ENCODE assay signal across 31 cellular contexts in genomic region chr4:65401083-65401482, GRCh38.
"Had no signal": no experiment of that assay in that cellular context is flagged by ENCODE, and none has a peak within 500 bp of the region (broad histone marks: within the 10 kb centered on the region; RNA-seq: fewer than 3 reads in every experiment).

No MANE protein-coding gene starts in this region.

- DNase-seq: activated CD4-positive, alpha-beta memory T cell treated with anti-CD3 and anti-CD28 coated beads for 36 hours; activated CD4-positive, alpha-beta T cell treated with anti-CD3 and anti-CD28 coated beads for 36 hours; activated CD4-positive, alpha-beta T cell treated with anti-CD3 and anti-CD28 coated beads, Interleukin-2, amount 10 ng/mL, durations not matched to agents 24 days and 14 days; activated CD4-positive, CD25-positive, alpha-beta regulatory T cell; activated CD4-positive, CD25-positive, alpha-beta regulatory T cell treated with anti-CD3 and anti-CD28 coated beads, Interleukin-2, amount 50 U/mL, for 72 hours; activated CD8-positive, alpha-beta memory T cell treated with anti-CD3 and anti-CD28 coated beads, Interleukin-2, amount 10 ng/mL, durations not matched to agents 7 days and 5 days; activated CD8-positive, alpha-beta memory T cell treated with anti-CD3 and anti-CD28 coated beads, Interleukin-2, amount 50 U/mL, for 4 hours; activated CD8-positive, alpha-beta T cell treated with anti-CD3 and anti-CD28 coated beads, Interleukin-2, amount 10 ng/mL, durations not matched to agents 7 days and 5 days; activated effector memory CD4-positive, alpha-beta T cell treated with anti-CD3 and anti-CD28 coated beads, Interleukin-2, amount 50 U/mL, for 16 hours; activated naive CD4-positive, alpha-beta T cell treated with anti-CD3 and anti-CD28 coated beads for 36 hours; activated naive CD8-positive, alpha-beta T cell treated with anti-CD3 and anti-CD28 coated beads, Interleukin-2, amount 10 ng/mL, durations not matched to agents 7 days and 5 days; activated T-cell treated with anti-CD3 and anti-CD28 coated beads, Interleukin-2, amount 50 U/mL, for 1 hour; activated T-cell treated with anti-CD3 and anti-CD28 coated beads, Interleukin-2, amount 50 U/mL, for 48 hours; brain microvascular endothelial cell; cortex of kidney; dermis blood vessel endothelial cell; effector CD4-positive, alpha-beta T cell; effector memory CD8-positive, alpha-beta T cell; foreskin keratinocyte; head of caudate nucleus; T-helper 2 cell had no signal

- H3K9me3 Mint-ChIP-seq: activated CD4-positive, alpha-beta T cell treated with anti-CD3 and anti-CD28 coated beads, Interleukin-2, amount 10 ng/mL, durations not matched to agents 24 days and 14 days; activated naive CD8-positive, alpha-beta T cell treated with anti-CD3 and anti-CD28 coated beads, Interleukin-2, amount 10 ng/mL, durations not matched to agents 7 days and 5 days had no signal

- FAIRE-seq: astrocyte, bronchial epithelial cell, colon, endometrium had no signal

- H3K27ac Mint-ChIP-seq: activated CD4-positive, alpha-beta memory T cell treated with anti-CD3 and anti-CD28 coated beads for 36 hours; activated CD4-positive, alpha-beta T cell treated with anti-CD3 and anti-CD28 coated beads for 36 hours; activated CD4-positive, alpha-beta T cell treated with anti-CD3 and anti-CD28 coated beads, Interleukin-2, amount 10 ng/mL, durations not matched to agents 24 days and 14 days; activated CD8-positive, alpha-beta memory T cell treated with anti-CD3 and anti-CD28 coated beads, Interleukin-2, amount 10 ng/mL, durations not matched to agents 7 days and 5 days; activated CD8-positive, alpha-beta T cell treated with anti-CD3 and anti-CD28 coated beads, Interleukin-2, amount 10 ng/mL, durations not matched to agents 7 days and 5 days; activated naive CD4-positive, alpha-beta T cell treated with anti-CD3 and anti-CD28 coated beads for 36 hours; activated naive CD4-positive, alpha-beta T cell treated with anti-CD3 and anti-CD28 coated beads, Interleukin-2, amount 50 U/mL, for 24 hours; activated naive CD8-positive, alpha-beta T cell treated with anti-CD3 and anti-CD28 coated beads, Interleukin-2, amount 10 ng/mL, durations not matched to agents 7 days and 5 days; activated T-helper 1 cell treated with anti-CD3 and anti-CD28 coated beads, Interleukin-12 subunit alpha, Interleukin-12 subunit beta, Interleukin-2, Interleukin-4 antibody, amounts not matched to agents 30 ng/mL and 10 ng/mL and 1 ng/mL, durations not matched to agents 14 hours and 24 hours and 36 hours; activated T-helper 2 cell treated with anti-CD3 and anti-CD28 coated beads, Interferon-gamma antibody, Interleukin-2, Interleukin-4, amounts not matched to agents 10 μg/mL and 5 μg/mL and 100 μg/mL, durations not matched to agents 14 hours and 24 hours and 36 hours; effector memory CD8-positive, alpha-beta T cell had no signal

- ATAC-seq: activated CD4-positive, alpha-beta T cell treated with anti-CD3 and anti-CD28 coated beads for 36 hours; activated CD8-positive, alpha-beta memory T cell treated with anti-CD3 and anti-CD28 coated beads, Interleukin-2, amount 10 ng/mL, durations not matched to agents 7 days and 5 days; activated CD8-positive, alpha-beta T cell treated with anti-CD3 and anti-CD28 coated beads, Interleukin-2, amount 10 ng/mL, durations not matched to agents 7 days and 5 days; effector memory CD8-positive, alpha-beta T cell; esophagus mucosa; foreskin keratinocyte; gastroesophageal sphincter had no signal

- H3K9me3 ChIP-seq: gastroesophageal sphincter had no signal

- H3K27ac ChIP-seq: brain microvascular endothelial cell, foreskin keratinocyte, gastroesophageal sphincter had no signal

- H3K36me3 ChIP-seq: brain microvascular endothelial cell, gastroesophageal sphincter had no signal

- H3K4me3 Mint-ChIP-seq: activated CD4-positive, alpha-beta memory T cell treated with anti-CD3 and anti-CD28 coated beads for 36 hours; activated CD4-positive, alpha-beta T cell treated with anti-CD3 and anti-CD28 coated beads for 36 hours; activated CD4-positive, alpha-beta T cell treated with anti-CD3 and anti-CD28 coated beads, Interleukin-2, amount 10 ng/mL, durations not matched to agents 24 days and 14 days; activated CD8-positive, alpha-beta memory T cell treated with anti-CD3 and anti-CD28 coated beads, Interleukin-2, amount 10 ng/mL, durations not matched to agents 7 days and 5 days; activated CD8-positive, alpha-beta T cell treated with anti-CD3 and anti-CD28 coated beads, Interleukin-2, amount 10 ng/mL, durations not matched to agents 7 days and 5 days; activated naive CD4-positive, alpha-beta T cell treated with anti-CD3 and anti-CD28 coated beads for 36 hours; activated naive CD4-positive, alpha-beta T cell treated with anti-CD3 and anti-CD28 coated beads, Interleukin-2, amount 50 U/mL, for 24 hours; activated naive CD8-positive, alpha-beta T cell treated with anti-CD3 and anti-CD28 coated beads, Interleukin-2, amount 10 ng/mL, durations not matched to agents 7 days and 5 days; activated T-helper 1 cell treated with anti-CD3 and anti-CD28 coated beads, Interleukin-12 subunit alpha, Interleukin-12 subunit beta, Interleukin-2, Interleukin-4 antibody, amounts not matched to agents 30 ng/mL and 10 ng/mL and 1 ng/mL, durations not matched to agents 14 hours and 24 hours and 36 hours; central memory CD8-positive, alpha-beta T cell; effector memory CD8-positive, alpha-beta T cell had no signal

- H3K27me3 ChIP-seq: brain microvascular endothelial cell, foreskin keratinocyte, gastroesophageal sphincter had no signal

- H3K4me1 ChIP-seq: foreskin keratinocyte, gastroesophageal sphincter had no signal

- H3K36me3 Mint-ChIP-seq: activated CD4-positive, alpha-beta memory T cell treated with anti-CD3 and anti-CD28 coated beads for 36 hours; activated CD8-positive, alpha-beta memory T cell treated with anti-CD3 and anti-CD28 coated beads, Interleukin-2, amount 10 ng/mL, durations not matched to agents 7 days and 5 days; activated naive CD4-positive, alpha-beta T cell treated with anti-CD3 and anti-CD28 coated beads, Interleukin-2, amount 50 U/mL, for 24 hours; activated naive CD8-positive, alpha-beta T cell treated with anti-CD3 and anti-CD28 coated beads, Interleukin-2, amount 10 ng/mL, durations not matched to agents 7 days and 5 days had no signal

- H3K4me3 ChIP-seq: gastroesophageal sphincter had no signal

- H3K4me1 Mint-ChIP-seq: activated CD4-positive, alpha-beta T cell treated with anti-CD3 and anti-CD28 coated beads for 36 hours; activated CD4-positive, alpha-beta T cell treated with anti-CD3 and anti-CD28 coated beads, Interleukin-2, amount 10 ng/mL, durations not matched to agents 24 days and 14 days; activated CD8-positive, alpha-beta memory T cell treated with anti-CD3 and anti-CD28 coated beads, Interleukin-2, amount 10 ng/mL, durations not matched to agents 7 days and 5 days; activated naive CD4-positive, alpha-beta T cell treated with anti-CD3 and anti-CD28 coated beads, Interleukin-2, amount 50 U/mL, for 24 hours; activated naive CD8-positive, alpha-beta T cell treated with anti-CD3 and anti-CD28 coated beads, Interleukin-2, amount 10 ng/mL, durations not matched to agents 7 days and 5 days; central memory CD8-positive, alpha-beta T cell had no signal

- H3K27me3 Mint-ChIP-seq: activated CD4-positive, alpha-beta memory T cell treated with anti-CD3 and anti-CD28 coated beads for 36 hours; activated CD4-positive, alpha-beta T cell treated with anti-CD3 and anti-CD28 coated beads for 36 hours; activated CD4-positive, alpha-beta T cell treated with anti-CD3 and anti-CD28 coated beads, Interleukin-2, amount 10 ng/mL, durations not matched to agents 24 days and 14 days; activated CD8-positive, alpha-beta memory T cell treated with anti-CD3 and anti-CD28 coated beads, Interleukin-2, amount 10 ng/mL, durations not matched to agents 7 days and 5 days; activated naive CD4-positive, alpha-beta T cell treated with anti-CD3 and anti-CD28 coated beads, Interleukin-2, amount 50 U/mL, for 24 hours; activated naive CD8-positive, alpha-beta T cell treated with anti-CD3 and anti-CD28 coated beads, Interleukin-2, amount 10 ng/mL, durations not matched to agents 7 days and 5 days; central memory CD8-positive, alpha-beta T cell; effector memory CD8-positive, alpha-beta T cell had no signal
